ENCODE assay signal across 7 cellular contexts in the genomic region with DNA sequence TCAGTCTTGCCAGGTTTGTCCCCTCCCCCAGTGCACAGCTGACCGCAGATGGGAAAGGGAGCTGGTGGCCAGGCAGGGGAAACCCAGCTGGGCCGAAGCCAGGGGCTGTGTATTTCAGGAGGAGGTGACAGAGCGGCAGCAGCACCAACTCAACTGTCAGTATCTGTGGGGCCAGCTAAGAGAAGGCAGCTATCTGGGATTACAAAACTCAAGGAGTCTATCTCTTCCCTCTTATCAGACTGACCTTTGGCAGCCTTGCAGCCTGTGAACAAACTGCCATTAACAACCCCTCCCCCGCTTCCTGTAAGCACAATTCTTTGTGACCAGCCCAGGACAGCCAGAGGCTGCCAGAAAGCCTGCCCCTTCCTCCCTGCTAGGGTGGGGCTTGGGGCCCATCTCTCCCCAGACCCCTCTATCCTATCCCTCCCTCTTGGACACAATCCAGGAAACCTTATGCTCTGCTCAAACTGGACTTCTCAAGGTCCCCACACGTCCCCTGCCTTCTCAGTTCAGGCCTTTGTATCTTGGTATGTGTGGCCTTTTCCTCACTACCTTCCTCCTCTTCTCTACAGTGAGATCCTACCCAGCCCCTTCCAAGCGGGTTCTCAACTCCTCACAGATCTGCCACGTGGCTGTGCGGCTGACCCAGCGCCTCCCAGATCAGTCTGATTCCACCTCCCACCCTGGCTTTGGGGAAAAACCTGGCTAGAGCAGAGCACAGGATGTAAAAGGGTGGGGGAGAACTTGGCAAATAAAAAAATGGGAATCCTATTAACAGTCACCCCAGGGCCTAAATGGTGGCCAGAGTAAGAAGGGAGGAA. TPM values are rescaled to one million over a fixed set of nuclear protein-coding genes. Genes with fewer than 3 reads are reported as not detected.
A peak's percentile ranks its signal among the peaks of the same experiment; 100 is the strongest.
DNase-seq lines count a peak whose midpoint lies in the region; ATAC-seq and TF ChIP-seq lines count a peak whose summit lies in the region.

No MANE protein-coding gene starts in this region.

- no peak for TF ChIP-seq CTCF in GM06990 (IDR thresholded peaks at IDR 0.05; ENCODE audit: insufficient read depth, low read length, poor library complexity, severe bottlenecking)
- TF ChIP-seq CTCF in PC-3 (conservative IDR thresholded peaks at IDR 0.05; ENCODE audit: low read depth, low read length) = no peak
- peak in 1 of 6 experiments; percentile 24 for TF ChIP-seq CTCF in adrenal gland (IDR thresholded peaks at IDR 0.05)

- 1 to 6% (median 3%) methylated on average over 6 to 9 of the region's 9 CpGs for WGBS in adrenal gland, 4 donors

- peak; percentile 23 for ATAC-seq in HG02852 (IDR thresholded peaks at IDR 0.05; ENCODE audit: unreplicated experiment)
- peak; percentile 89 for ATAC-seq in PC-3
- peak; percentile 90 for ATAC-seq in left cardiac atrium

- no peaks in the 10 kb centered on the region for H3K9me2 ChIP-seq in PC-3 (replicated peaks; ENCODE audit: low read length)

- peak overlapping the region; percentile 52 for H2AFZ ChIP-seq in PC-3 (ENCODE audit: low read length)

- H3K9ac ChIP-seq in PC-3 (ENCODE audit: low read length) = peak overlapping the region; percentile 55

- DNase-seq in GM06990 (ENCODE audit: extremely low read depth, insufficient read length) = peak; percentile 81
- DNase-seq in PC-3 = peak; percentile 91
- DNase-seq in adrenal gland = peak; percentile 98 to 100 (median 99)
- peak; percentile 98 for DNase-seq in left cardiac atrium
- peak; percentile 97 for DNase-seq in posterior vena cava (ENCODE audit: low spot score)
- no peak for DNase-seq in DMS114 treated with DMSO at 0.1 percent for 48 hours (lab: John Stamatoyannopoulos, UW; ENCODE audit: unreplicated experiment)

- H3K4me3 ChIP-seq in GM06990 (replicated peaks; ENCODE audit: low read depth, low read length) (peak overlapping the region; percentile 10), PC-3 (ENCODE audit: low read length) (peak overlapping the region; percentile 23; the same call in 1 of the 2 replicates), adrenal gland (no peak overlapping the region)

- peaks cover 8% of the 10 kb centered on the region for H3K36me3 ChIP-seq in GM06990 (ENCODE audit: control insufficient read depth, insufficient read depth, low read length)
- H3K36me3 ChIP-seq in PC-3 (ENCODE audit: low read depth, low read length) = no peaks in the 10 kb centered on the region
- H3K36me3 ChIP-seq in adrenal gland (replicated peaks in 1 of 2) = no peaks in the 10 kb centered on the region

- H3K4me1 ChIP-seq in PC-3 (ENCODE audit: insufficient read depth, low read length) = peaks cover 30% of the 10 kb centered on the region
- peaks cover 39 to 70% of the 10 kb centered on the region in 2 donors for H3K4me1 ChIP-seq in adrenal gland (replicated peaks in 1 of 2)

- H3K27ac ChIP-seq in PC-3 (ENCODE audit: low read length) (peak overlapping the region; percentile 80), adrenal gland (peak overlapping the region; percentile 40 to 91 (median 87))

- CTCF ChIA-PET in PC-3 (lab: Charles Lee) = interaction anchor here (0.9 to 1.1 kb wide), 2 partner anchors 26 to 48 kb away, joined by 3 read pairs; a partner anchor contains a TSS

- POLR2A ChIA-PET in PC-3 (lab: Charles Lee; ENCODE audit: unreplicated experiment) = interaction anchor here (0.7 kb wide), 1 partner anchor 47 kb away, joined by 4 read pairs; no protein-coding TSS in a partner anchor

- no peaks in the 10 kb centered on the region for H4K20me1 ChIP-seq in PC-3 (ENCODE audit: low read length)

- 0 out of 2 replicates have a peak, but pooled peaks cover 7% of the 10 kb centered on the region for H3K79me2 ChIP-seq in PC-3 (ENCODE audit: low read length)

- peak in 1 of 2 donors; percentile 68 for TF ChIP-seq POLR2A in adrenal gland (IDR thresholded peaks at IDR 0.05)

- H3K9me3 ChIP-seq in PC-3 (ENCODE audit: low read length) (no peaks in the 10 kb centered on the region), adrenal gland (replicated peaks in 1 of 3) (no peaks in the 10 kb centered on the region)

- H3K27me3 ChIP-seq in GM06990 (replicated peaks; ENCODE audit: control insufficient read depth, insufficient read depth, low read length) = no peaks in the 10 kb centered on the region
- no peaks in the 10 kb centered on the region for H3K27me3 ChIP-seq in PC-3 (ENCODE audit: low read length)
- H3K27me3 ChIP-seq in adrenal gland = no peaks in the 10 kb centered on the region

- H3K4me2 ChIP-seq in PC-3 (ENCODE audit: low read length) = peak overlapping the region; percentile 70

- intact Hi-C loops in PC-3 (cut with micrococcal nuclease) = no loop called here
- intact Hi-C loops in adrenal gland (cut with DNase I) = no loop called here
- intact Hi-C loops in left cardiac atrium (cut with DNase I) = no loop called here
- intact Hi-C loops in posterior vena cava (cut with DNase I) = no loop called here

- BruUV-seq in PC-3 (replicated peaks; lab: Mats Ljungman, UMichigan) = no TSS peak

- H3F3A ChIP-seq in PC-3 (ENCODE audit: low read length, unreplicated experiment) = no peaks in the 10 kb centered on the region

RNA-seq across cellular contexts. Expression of a gene that starts 10.5 kb away (rescaled TPM):
- 9.3 and 9.8 TPM in 2 replicates for total RNA-seq in PC-3 (2014; rRNA removed)
- 10 to 100 TPM; 18.0 to 30.8 (median 27.6) TPM for total RNA-seq in adrenal gland
- 10 to 100 TPM in 1 of 3 donors, 1 to 10 TPM in 2; 5.3 to 12.3 (median 8.0) TPM for polyA plus RNA-seq in adrenal gland
- 10 to 100 TPM; 21.1 to 23.5 TPM for total RNA-seq in left cardiac atrium
- total RNA-seq in posterior vena cava = 10 to 100 TPM; 27.7 to 29.4 TPM

RNA-seq across cellular contexts. Expression of a gene that starts 26.0 kb away (rescaled TPM):
- total RNA-seq in PC-3 (2014; rRNA removed) (9.7 and 11.7 TPM in 2 replicates), adrenal gland (10 to 100 TPM; 17.4 to 33.5 (median 24.6) TPM), left cardiac atrium (10 to 100 TPM in 1 of 2 donors, 1 to 10 TPM in 1; 9.5 to 11.4 TPM), posterior vena cava (10 to 100 TPM; 10.7 to 11.0 TPM)
- 10 to 100 TPM in 2 of 3 donors, 1 to 10 TPM in 1; 5.2 to 34.8 (median 23.8) TPM for polyA plus RNA-seq in adrenal gland

Comparison
In these comparisons a context has a peak if more than half of its experiments do, and no peak if none do; other contexts are left out.
1. H3K4me3 ChIP-seq: peak in GM06990 (single experiment) and PC-3 (single experiment); none in adrenal gland (0 of 4).
2. ATAC-seq: peak in every context shown above with its lines; median percentile 90 in left cardiac atrium; 89 in PC-3; 23 in HG02852.